In genomic region chr11:105918039-105918438, GRCh38 we compare ENCODE assay signal across 20 cellular contexts.
"Had no signal": no experiment of that assay in that cellular context is flagged by ENCODE, and none has a peak within 500 bp of the region (broad histone marks: within the 10 kb centered on the region; RNA-seq: fewer than 3 reads in every experiment).

No MANE protein-coding gene starts in this region.

- H3K9me3 ChIP-seq: MG63, SJSA1 had no signal

- H3K27me3 ChIP-seq: MG63, SJSA1 had no signal

- H3K27ac ChIP-seq: SJSA1, SK-N-MC had no signal

- H3K4me1 ChIP-seq: SJSA1 had no signal

- H3K36me3 ChIP-seq: MG63, SJSA1 had no signal

- H3K4me3 ChIP-seq: MG63, SJSA1, SK-N-MC had no signal

- FAIRE-seq: RCC 7860 had no signal

- DNase-seq: IMR-90, Karpas-422, KG1, MG63, NCI-H1092, NCI-H1105 treated with DMSO at 0.1 percent for 48 hours, NCI-H1436, NCI-H187, NCI-H2029, NCI-H2081 treated with DMSO at 0.1 percent for 48 hours, NCI-H2227 treated with DMSO at 0.1 percent for 48 hours, NCI-H524, NCI-H526 treated with DMSO at 0.1 percent for 48 hours, NCI-H748 treated with DMSO at 0.1 percent for 48 hours, Right ventricle myocardium superior, RPMI8226, SIG-M5 had no signal
